ENCODE assay signal across 2 cellular contexts in genomic region chr17:62423647-62424461, GRCh38.
A peak's percentile ranks its signal among the peaks of the same experiment; 100 is the strongest.
TF ChIP-seq lines count a peak whose summit lies in the region.

METTL2A (plus strand) TSS chr17:62423897; CDS start chr17:62423903, 6 bp downstream.

TF ChIP-seq in A549, 52 proteins besides CTCF, POLR2A, EP300 and RAD21 (continued from another document):
- TF ChIP-seq E2F6 (IDR thresholded peaks at IDR 0.05; ENCODE audit: borderline replicate concordance, low read depth) (peak; percentile 99), JUN (IDR thresholded peaks at IDR 0.05) (peak in 1 of 2 experiments; percentile 86; a peak in 3 of 5 replicates), PHF8 (IDR thresholded peaks at IDR 0.05; ENCODE audit: borderline replicate concordance, low read depth) (peak; percentile 86), HOXB13 (CRISPR knock-in tag; IDR thresholded peaks at IDR 0.05; ENCODE audit: low read depth) (0 out of 2 replicates have a peak, but pooled peaks have one; percentile 57), KDM5A (IDR thresholded peaks at IDR 0.05) (peak; percentile 92)
- TF ChIP-seq, protein P1, sequence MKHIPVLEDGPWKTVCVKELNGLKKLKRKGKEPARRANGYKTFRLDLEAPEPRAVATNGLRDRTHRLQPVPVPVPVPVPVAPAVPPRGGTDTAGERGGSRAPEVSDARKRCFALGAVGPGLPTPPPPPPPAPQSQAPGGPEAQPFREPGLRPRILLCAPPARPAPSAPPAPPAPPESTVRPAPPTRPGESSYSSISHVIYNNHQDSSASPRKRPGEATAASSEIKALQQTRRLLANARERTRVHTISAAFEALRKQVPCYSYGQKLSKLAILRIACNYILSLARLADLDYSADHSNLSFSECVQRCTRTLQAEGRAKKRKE (CRISPR knock-in tag; IDR thresholded peaks at IDR 0.05; ENCODE audit: low read depth), result 0 out of 2 replicates have a peak, but pooled peaks have one; percentile 31
- TF ChIP-seq, protein P2, sequence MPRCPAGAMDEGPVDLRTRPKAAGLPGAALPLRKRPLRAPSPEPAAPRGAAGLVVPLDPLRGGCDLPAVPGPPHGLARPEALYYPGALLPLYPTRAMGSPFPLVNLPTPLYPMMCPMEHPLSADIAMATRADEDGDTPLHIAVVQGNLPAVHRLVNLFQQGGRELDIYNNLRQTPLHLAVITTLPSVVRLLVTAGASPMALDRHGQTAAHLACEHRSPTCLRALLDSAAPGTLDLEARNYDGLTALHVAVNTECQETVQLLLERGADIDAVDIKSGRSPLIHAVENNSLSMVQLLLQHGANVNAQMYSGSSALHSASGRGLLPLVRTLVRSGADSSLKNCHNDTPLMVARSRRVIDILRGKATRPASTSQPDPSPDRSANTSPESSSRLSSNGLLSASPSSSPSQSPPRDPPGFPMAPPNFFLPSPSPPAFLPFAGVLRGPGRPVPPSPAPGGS (IDR thresholded peaks at IDR 0.05), result peak; percentile 73; the same call in 1 of the 3 replicates
TF ChIP-seq in A549: peak in this region for 8; not testable (repeated sequence) for 44.

TF ChIP-seq in GM12878, 131 proteins besides CTCF, POLR2A, EP300 and RAD21 (continued from another document):
- TF ChIP-seq, protein P3, sequence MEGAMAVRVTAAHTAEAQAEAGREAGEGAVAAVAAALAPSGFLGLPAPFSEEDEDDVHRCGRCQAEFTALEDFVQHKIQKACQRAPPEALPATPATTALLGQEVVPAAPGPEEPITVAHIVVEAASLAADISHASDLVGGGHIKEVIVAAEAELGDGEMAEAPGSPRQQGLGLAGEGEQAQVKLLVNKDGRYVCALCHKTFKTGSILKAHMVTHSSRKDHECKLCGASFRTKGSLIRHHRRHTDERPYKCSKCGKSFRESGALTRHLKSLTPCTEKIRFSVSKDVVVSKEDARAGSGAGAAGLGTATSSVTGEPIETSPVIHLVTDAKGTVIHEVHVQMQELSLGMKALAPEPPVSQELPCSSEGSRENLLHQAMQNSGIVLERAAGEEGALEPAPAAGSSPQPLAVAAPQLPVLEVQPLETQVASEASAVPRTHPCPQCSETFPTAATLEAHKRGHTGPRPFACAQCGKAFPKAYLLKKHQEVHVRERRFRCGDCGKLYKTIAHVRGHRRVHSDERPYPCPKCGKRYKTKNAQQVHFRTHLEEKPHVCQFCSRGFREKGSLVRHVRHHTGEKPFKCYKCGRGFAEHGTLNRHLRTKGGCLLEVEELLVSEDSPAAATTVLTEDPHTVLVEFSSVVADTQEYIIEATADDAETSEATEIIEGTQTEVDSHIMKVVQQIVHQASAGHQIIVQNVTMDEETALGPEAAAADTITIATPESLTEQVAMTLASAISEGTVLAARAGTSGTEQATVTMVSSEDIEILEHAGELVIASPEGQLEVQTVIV (IDR thresholded peaks at IDR 0.05; ENCODE audit: borderline replicate concordance, partially characterized antibody), result peak; percentile 24
- 0 out of 2 replicates have a peak, but pooled peaks have one; percentile 23 for TF ChIP-seq ATF7 (IDR thresholded peaks at IDR 0.05; ENCODE audit: low read depth)
- TF ChIP-seq TAF1 (IDR thresholded peaks at IDR 0.05; ENCODE audit: borderline replicate concordance, low read depth, low read length), result peak; percentile 85
- peak; percentile 65; the same call in 1 of the 2 replicates for TF ChIP-seq MXI1 (IDR thresholded peaks at IDR 0.05; ENCODE audit: low read depth, low read length)
- TF ChIP-seq BHLHE40 (IDR thresholded peaks at IDR 0.05; ENCODE audit: borderline replicate concordance in 1 of 2, low read depth in 2 of 2, low read length in 1 of 2), result peak; percentile 56 to 66
- TF ChIP-seq CREM (IDR thresholded peaks at IDR 0.05; ENCODE audit: low read depth), result peak; percentile 59
- TF ChIP-seq ZBTB40 (IDR thresholded peaks at IDR 0.05; ENCODE audit: borderline replicate concordance), result peak; percentile 90
- TF ChIP-seq NBN (IDR thresholded peaks at IDR 0.05), result peak; percentile 52; the same call in 1 of the 2 replicates
- TF ChIP-seq GABPA (IDR thresholded peaks at IDR 0.05; ENCODE audit: low read depth), result peak; percentile 91
- peak; percentile 95 for TF ChIP-seq E2F8 (IDR thresholded peaks at IDR 0.05; ENCODE audit: low read depth, partially characterized antibody)
- TF ChIP-seq SIN3A (IDR thresholded peaks at IDR 0.05; ENCODE audit: low read depth, low read length), result peak; percentile 49; the same call in 1 of the 2 replicates
- peak; percentile 69; the same call in 1 of the 2 replicates for TF ChIP-seq TCF12 (IDR thresholded peaks at IDR 0.05; ENCODE audit: low read depth, low read length)
- peak in 1 of 2 experiments; percentile 14; a peak in 1 of 4 replicates for TF ChIP-seq IKZF2 (IDR thresholded peaks at IDR 0.05)
- peak; percentile 19; the same call in 1 of the 2 replicates for TF ChIP-seq MAX (IDR thresholded peaks at IDR 0.05; ENCODE audit: low read depth, low read length)
- TF ChIP-seq CHD2 (IDR thresholded peaks at IDR 0.05; ENCODE audit: borderline replicate concordance, low read depth, low read length), result 0 out of 2 replicates have a peak, but pooled peaks have one; percentile 38
- TF ChIP-seq NKRF (conservative IDR thresholded peaks at IDR 0.05), result peak; percentile 63; the same call in 1 of the 2 replicates
- peak; percentile 97 for TF ChIP-seq YY1 (IDR thresholded peaks at IDR 0.05; ENCODE audit: low read depth, low read length)
- TF ChIP-seq, protein P4, sequence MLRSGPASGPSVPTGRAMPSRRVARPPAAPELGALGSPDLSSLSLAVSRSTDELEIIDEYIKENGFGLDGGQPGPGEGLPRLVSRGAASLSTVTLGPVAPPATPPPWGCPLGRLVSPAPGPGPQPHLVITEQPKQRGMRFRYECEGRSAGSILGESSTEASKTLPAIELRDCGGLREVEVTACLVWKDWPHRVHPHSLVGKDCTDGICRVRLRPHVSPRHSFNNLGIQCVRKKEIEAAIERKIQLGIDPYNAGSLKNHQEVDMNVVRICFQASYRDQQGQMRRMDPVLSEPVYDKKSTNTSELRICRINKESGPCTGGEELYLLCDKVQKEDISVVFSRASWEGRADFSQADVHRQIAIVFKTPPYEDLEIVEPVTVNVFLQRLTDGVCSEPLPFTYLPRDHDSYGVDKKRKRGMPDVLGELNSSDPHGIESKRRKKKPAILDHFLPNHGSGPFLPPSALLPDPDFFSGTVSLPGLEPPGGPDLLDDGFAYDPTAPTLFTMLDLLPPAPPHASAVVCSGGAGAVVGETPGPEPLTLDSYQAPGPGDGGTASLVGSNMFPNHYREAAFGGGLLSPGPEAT (IDR thresholded peaks at IDR 0.05; ENCODE audit: low read depth), result peak; percentile 94
- peak; percentile 56 for TF ChIP-seq HCFC1 (IDR thresholded peaks at IDR 0.05; ENCODE audit: low read length)
- TF ChIP-seq POLR2AphosphoS5 (IDR thresholded peaks at IDR 0.05; ENCODE audit: low read length), result peak; percentile 75; the same call in 1 of the 2 replicates
- peak; percentile 28; the same call in 1 of the 2 replicates for TF ChIP-seq RUNX3 (IDR thresholded peaks at IDR 0.05; ENCODE audit: low read length)
- peak; percentile 32 for TF ChIP-seq SIX5 (IDR thresholded peaks at IDR 0.05; ENCODE audit: low read depth, low read length, severe bottlenecking)
- TF ChIP-seq E2F4 (IDR thresholded peaks at IDR 0.05; ENCODE audit: low read depth, low read length), result peak; percentile 83
- TF ChIP-seq CREB1 (IDR thresholded peaks at IDR 0.05; ENCODE audit: low read depth), result peak; percentile 73
TF ChIP-seq in GM12878: peak in this region for 28; not testable (repeated sequence) for 103.
